12 cellular contexts compared by ENCODE assay signal in genomic region chr18:814300-815084, GRCh38. TPM values are rescaled to one million over a fixed set of nuclear protein-coding genes. Genes with fewer than 3 reads are reported as not detected.
DNase-seq lines count a peak whose midpoint lies in the region; FAIRE-seq and TF ChIP-seq lines count a peak whose summit lies in the region.
"Had no signal": no experiment of that assay in that cellular context is flagged by ENCODE, and none has a peak within 500 bp of the region (broad histone marks: within the 10 kb centered on the region; RNA-seq: fewer than 3 reads in every experiment).

No MANE protein-coding gene starts in this region.

- no peak for FAIRE-seq in frontal cortex (lab: Jason Lieb, UNC)

- H3K4me3 ChIP-seq in thymus (ENCODE audit: low read length), result no peak overlapping the region

- H3K9me3 Mint-ChIP-seq in activated naive CD4-positive, alpha-beta T cell treated with anti-CD3 and anti-CD28 coated beads, Interleukin-2, amount 50 U/mL, for 24 hours, result no peaks in the 10 kb centered on the region
- no peaks in the 10 kb centered on the region for H3K9me3 Mint-ChIP-seq in T-helper 1 cell treated with Interleukin-12 subunit alpha and Interleukin-12 subunit beta and Interleukin-4 antibody, amounts not matched to agents 30 μg/mL and 1 μg/mL, for 36 hours
- H3K9me3 Mint-ChIP-seq in endothelial cell (ENCODE audit: unreplicated experiment), result no peaks in the 10 kb centered on the region
- H3K9me3 Mint-ChIP-seq: effector memory CD8-positive, alpha-beta T cell had no signal

- no peaks in the 10 kb centered on the region for H3K27me3 Mint-ChIP-seq in activated naive CD4-positive, alpha-beta T cell treated with anti-CD3 and anti-CD28 coated beads, Interleukin-2, amount 50 U/mL, for 24 hours
- H3K27me3 Mint-ChIP-seq in T-helper 1 cell treated with Interleukin-12 subunit alpha and Interleukin-12 subunit beta and Interleukin-4 antibody, amounts not matched to agents 30 μg/mL and 1 μg/mL, for 36 hours (ENCODE audit: low read depth), result no peaks in the 10 kb centered on the region
- H3K27me3 Mint-ChIP-seq in endothelial cell (ENCODE audit: unreplicated experiment), result peaks cover 23% of the 10 kb centered on the region
- H3K27me3 Mint-ChIP-seq: effector memory CD8-positive, alpha-beta T cell had no signal

- peak overlapping the region; percentile 38 for H3K4me3 Mint-ChIP-seq in activated naive CD4-positive, alpha-beta T cell treated with anti-CD3 and anti-CD28 coated beads, Interleukin-2, amount 50 U/mL, for 24 hours
- peak overlapping the region; percentile 35 for H3K4me3 Mint-ChIP-seq in T-helper 1 cell treated with Interleukin-12 subunit alpha and Interleukin-12 subunit beta and Interleukin-4 antibody, amounts not matched to agents 30 μg/mL and 1 μg/mL, for 36 hours
- H3K4me3 Mint-ChIP-seq in endothelial cell (ENCODE audit: unreplicated experiment), result peak overlapping the region; percentile 70

- 78% methylated on average over 4 of the region's 4 CpGs for WGBS in thymus

- TF ChIP-seq CTCF in endothelial cell (IDR thresholded peaks at IDR 0.05; ENCODE audit: unreplicated experiment), result no peak

- H3K27me3 ChIP-seq in thymus (ENCODE audit: control insufficient read depth, insufficient read depth), result no peaks in the 10 kb centered on the region

- H3K27ac ChIP-seq in thymus (ENCODE audit: low read depth), result peak overlapping the region; percentile 36

- no peaks in the 10 kb centered on the region for H3K36me3 ChIP-seq in thymus (ENCODE audit: control insufficient read depth, insufficient read depth)

- peaks cover 2% of the 10 kb centered on the region for H3K4me1 ChIP-seq in thymus (ENCODE audit: control insufficient read depth, insufficient read depth, low read length)

- H3K36me3 Mint-ChIP-seq in activated naive CD4-positive, alpha-beta T cell treated with anti-CD3 and anti-CD28 coated beads, Interleukin-2, amount 50 U/mL, for 24 hours, result peaks cover 2% of the 10 kb centered on the region
- peaks cover 5% of the 10 kb centered on the region for H3K36me3 Mint-ChIP-seq in T-helper 1 cell treated with Interleukin-12 subunit alpha and Interleukin-12 subunit beta and Interleukin-4 antibody, amounts not matched to agents 30 μg/mL and 1 μg/mL, for 36 hours (ENCODE audit: low read depth)
- peaks cover 8% of the 10 kb centered on the region for H3K36me3 Mint-ChIP-seq in endothelial cell (ENCODE audit: low read depth, unreplicated experiment)

- H3K27ac Mint-ChIP-seq in activated naive CD4-positive, alpha-beta T cell treated with anti-CD3 and anti-CD28 coated beads, Interleukin-2, amount 50 U/mL, for 24 hours, result peak overlapping the region; percentile 14
- H3K27ac Mint-ChIP-seq in T-helper 1 cell treated with Interleukin-12 subunit alpha and Interleukin-12 subunit beta and Interleukin-4 antibody, amounts not matched to agents 30 μg/mL and 1 μg/mL, for 36 hours, result peak overlapping the region; percentile 47
- peak overlapping the region; percentile 100 for H3K27ac Mint-ChIP-seq in endothelial cell (ENCODE audit: unreplicated experiment)

- no peaks in the 10 kb centered on the region for H3K9me3 ChIP-seq in thymus (ENCODE audit: control insufficient read depth)

- peaks cover 49% of the 10 kb centered on the region for H3K4me1 Mint-ChIP-seq in activated naive CD4-positive, alpha-beta T cell treated with anti-CD3 and anti-CD28 coated beads, Interleukin-2, amount 50 U/mL, for 24 hours
- H3K4me1 Mint-ChIP-seq in T-helper 1 cell treated with Interleukin-12 subunit alpha and Interleukin-12 subunit beta and Interleukin-4 antibody, amounts not matched to agents 30 μg/mL and 1 μg/mL, for 36 hours (ENCODE audit: low read depth), result peaks cover 41% of the 10 kb centered on the region
- peaks cover 55% of the 10 kb centered on the region for H3K4me1 Mint-ChIP-seq in endothelial cell (ENCODE audit: unreplicated experiment)

- no peak for DNase-seq in activated naive CD4-positive, alpha-beta T cell treated with Interleukin-2 at 50 U/mL for 16 hours
- DNase-seq in endothelial cell (ENCODE audit: low spot score) (peak; percentile 21), ureter (ENCODE audit: low spot score) (no peak), SW 1271 (lab: John Stamatoyannopoulos, UW) (no peak), frontal cortex (ENCODE audit: low spot score in 2 of 2) (no peak)
- DNase-seq: effector memory CD8-positive, alpha-beta T cell; Kasumi-1; left ventricle myocardium superior; stimulated activated CD4-positive, alpha-beta T cell treated with anti-CD3 and anti-CD28 coated beads, Interleukin-15, amount 100 ng/mL, for 24 hours had no signal

RNA-seq across cellular contexts. Expression of gene YES1, which starts 2.5 kb away (rescaled TPM):
- total RNA-seq in endothelial cell (ENCODE audit: unreplicated experiment) (190 TPM), ureter (42.0 TPM), frontal cortex (60.7 TPM)
- 18.8 TPM for polyA plus RNA-seq in thymus

Comparison
In these comparisons a context has a peak if more than half of its experiments do, and no peak if none do; other contexts are left out.
1. H3K27ac Mint-ChIP-seq: peak in every context shown above with its lines; median percentile 100 in endothelial cell; 47 in T-helper 1 cell treated with Interleukin-12 subunit alpha and Interleukin-12 subunit beta and Interleukin-4 antibody, amounts not matched to agents 30 μg/mL and 1 μg/mL, for 36 hours; 14 in activated naive CD4-positive, alpha-beta T cell treated with anti-CD3 and anti-CD28 coated beads, Interleukin-2, amount 50 U/mL, for 24 hours.